Comparison of ENCODE assay signal across 19 cellular contexts in genomic region chr12:45220366-45220931, GRCh38. TPM values are rescaled to one million over a fixed set of nuclear protein-coding genes. Genes with fewer than 3 reads are reported as not detected.
A peak's percentile ranks its signal among the peaks of the same experiment; 100 is the strongest.
DNase-seq lines count a peak whose midpoint lies in the region; ATAC-seq, FAIRE-seq and TF ChIP-seq lines count a peak whose summit lies in the region.
"Had no signal": no experiment of that assay in that cellular context is flagged by ENCODE, and none has a peak within 500 bp of the region (broad histone marks: within the 10 kb centered on the region; RNA-seq: fewer than 3 reads in every experiment).

No MANE protein-coding gene starts in this region.

- H3K4me1 Mint-ChIP-seq in astrocyte (ENCODE audit: low read depth, unreplicated experiment), result peaks cover 14% of the 10 kb centered on the region

- peak overlapping the region; percentile 47 for H3K4me3 Mint-ChIP-seq in astrocyte (ENCODE audit: unreplicated experiment)
- H3K4me3 Mint-ChIP-seq: activated naive CD4-positive, alpha-beta T cell treated with anti-CD3 and anti-CD28 coated beads for 36 hours; stimulated activated effector memory CD8-positive, alpha-beta T cell treated with anti-CD3 and anti-CD28 coated beads, Interleukin-12 subunit alpha, Interleukin-12 subunit beta, amount 100 ng/mL, for 72 hours had no signal

- H3K27ac Mint-ChIP-seq in astrocyte (ENCODE audit: unreplicated experiment), result no peak overlapping the region
- H3K27ac Mint-ChIP-seq: activated naive CD4-positive, alpha-beta T cell treated with anti-CD3 and anti-CD28 coated beads for 36 hours; stimulated activated effector memory CD8-positive, alpha-beta T cell treated with anti-CD3 and anti-CD28 coated beads, Interleukin-12 subunit alpha, Interleukin-12 subunit beta, amount 100 ng/mL, for 72 hours had no signal

- no peak for TF ChIP-seq CTCF in astrocyte (IDR thresholded peaks at IDR 0.05; ENCODE audit: insufficient read depth, low read depth, low read length)

- H3K9ac ChIP-seq in HUES64 (ENCODE audit: low read depth, low read length) (no peak overlapping the region), astrocyte (ENCODE audit: low read length) (no peak overlapping the region), iPS-18a (ENCODE audit: low read length) (no peak overlapping the region), stomach smooth muscle (ENCODE audit: low read length in 2 of 2) (no peak overlapping the region)

- peaks cover 56% of the 10 kb centered on the region for H4K20me1 ChIP-seq in astrocyte (ENCODE audit: insufficient read depth, low read length)

- DNase-seq in astrocyte (ENCODE audit: low read depth) (no peak), DMS79 treated with DMSO at 0.1 percent for 48 hours (lab: John Stamatoyannopoulos, UW) (no peak), middle frontal gyrus (ENCODE audit: extremely low spot score, low spot score) (no peak), GM19240 (ENCODE audit: insufficient read length, low spot score) (no peak)
- DNase-seq: activated CD4-positive, alpha-beta T cell treated with anti-CD3 and anti-CD28 coated beads, Interleukin-2, amount 50 U/mL, for 1 hour; activated naive CD4-positive, alpha-beta T cell treated with anti-CD3 and anti-CD28 coated beads for 36 hours; DMS153; NCI-H1048; pancreas; spleen; upper lobe of left lung had no signal

- H3K27me3 ChIP-seq in HUES64 (ENCODE audit: insufficient read depth, low read length), result no peaks in the 10 kb centered on the region
- H3K27me3 ChIP-seq in astrocyte (ENCODE audit: insufficient read depth, low read length), result no peaks in the 10 kb centered on the region
- no peaks in the 10 kb centered on the region for H3K27me3 ChIP-seq in iPS-18a (ENCODE audit: control insufficient read depth, insufficient read depth, low read length)
- no peaks in the 10 kb centered on the region for H3K27me3 ChIP-seq in stomach smooth muscle (ENCODE audit: control insufficient read depth in 1 of 2, insufficient read depth in 2 of 2, low read length in 2 of 2)
- H3K27me3 ChIP-seq: pancreas, spleen, upper lobe of left lung had no signal

- H3K36me3 Mint-ChIP-seq in astrocyte (ENCODE audit: low read depth, unreplicated experiment), result peaks cover 10% of the 10 kb centered on the region

- H3K4me1 ChIP-seq in HUES64 (ENCODE audit: insufficient read depth, low read length), result peaks cover 42% of the 10 kb centered on the region
- H3K4me1 ChIP-seq in astrocyte (ENCODE audit: insufficient read depth, low read length), result peaks cover 11% of the 10 kb centered on the region
- peaks cover 34% of the 10 kb centered on the region for H3K4me1 ChIP-seq in iPS-18a (ENCODE audit: control insufficient read depth, low read depth, low read length)
- peaks cover 26% of the 10 kb centered on the region for H3K4me1 ChIP-seq in stomach smooth muscle (ENCODE audit: control insufficient read depth, insufficient read depth, low read length)

- H3K27ac ChIP-seq in HUES64 (ENCODE audit: low read depth, low read length), result no peak overlapping the region
- H3K27ac ChIP-seq in astrocyte (ENCODE audit: low read depth, low read length), result no peak overlapping the region
- no peak overlapping the region for H3K27ac ChIP-seq in iPS-18a (ENCODE audit: low read length)
- no peak overlapping the region for H3K27ac ChIP-seq in stomach smooth muscle (ENCODE audit: low read length)
- H3K27ac ChIP-seq: pancreas, SK-N-MC, spleen, upper lobe of left lung had no signal

- peak overlapping the region; percentile 95 for H3K4me2 ChIP-seq in astrocyte (ENCODE audit: low read length)

- no peak overlapping the region for H2AFZ ChIP-seq in astrocyte (ENCODE audit: low read depth, low read length)

- ATAC-seq in SK-N-SH treated with all-trans-retinoic acid at 6 μM for 48 hours, result no peak
- ATAC-seq: pancreas; stimulated activated effector memory CD8-positive, alpha-beta T cell treated with anti-CD3 and anti-CD28 coated beads, Interleukin-12 subunit alpha, Interleukin-12 subunit beta, amount 100 ng/mL, for 72 hours had no signal

- peaks cover 92% of the 10 kb centered on the region for H3K79me2 ChIP-seq in astrocyte (ENCODE audit: insufficient read depth, low read length)

- H3K9me3 ChIP-seq in HUES64 (ENCODE audit: insufficient read depth, low read depth, low read length) (no peaks in the 10 kb centered on the region), astrocyte (ENCODE audit: insufficient read depth, low read depth, low read length) (no peaks in the 10 kb centered on the region), iPS-18a (ENCODE audit: control insufficient read depth, low read depth, low read length) (no peaks in the 10 kb centered on the region), stomach smooth muscle (ENCODE audit: control insufficient read depth in 2 of 2, low read length in 2 of 2) (no peaks in the 10 kb centered on the region)
- H3K9me3 ChIP-seq: pancreas, spleen, upper lobe of left lung had no signal

- no peak for FAIRE-seq in astrocyte (lab: Jason Lieb, UNC)
- FAIRE-seq: GM18507, pancreas, TTC549 had no signal

- H3K4me3 ChIP-seq in HUES64 (ENCODE audit: low read length) (0 out of 2 replicates have a peak overlapping the region, but pooled peaks have one; percentile 30), astrocyte (ENCODE audit: insufficient read depth, low read depth, low read length) (no peak overlapping the region), iPS-18a (ENCODE audit: low read length) (peak overlapping the region; percentile 5), stomach smooth muscle (ENCODE audit: low read length in 2 of 2) (peak overlapping the region; percentile 30 to 36)
- H3K4me3 ChIP-seq: pancreas, SK-N-MC, spleen, upper lobe of left lung had no signal

- no peaks in the 10 kb centered on the region for H3K27me3 Mint-ChIP-seq in astrocyte (ENCODE audit: low read depth, unreplicated experiment)

- no peaks in the 10 kb centered on the region for H3K9me3 Mint-ChIP-seq in astrocyte (ENCODE audit: unreplicated experiment)
- H3K9me3 Mint-ChIP-seq: activated naive CD4-positive, alpha-beta T cell treated with anti-CD3 and anti-CD28 coated beads for 36 hours; stimulated activated effector memory CD8-positive, alpha-beta T cell treated with anti-CD3 and anti-CD28 coated beads, Interleukin-12 subunit alpha, Interleukin-12 subunit beta, amount 100 ng/mL, for 72 hours had no signal

- H3K36me3 ChIP-seq in HUES64 (ENCODE audit: insufficient read depth, low read length) (no peaks in the 10 kb centered on the region; the same call in 1 of the 2 replicates), astrocyte (ENCODE audit: insufficient read depth, low read length) (no peaks in the 10 kb centered on the region), iPS-18a (ENCODE audit: control insufficient read depth, low read depth, low read length) (no peaks in the 10 kb centered on the region), stomach smooth muscle (ENCODE audit: control insufficient read depth in 2 of 2, insufficient read depth in 2 of 2, low read length in 2 of 2) (no peaks in the 10 kb centered on the region)
- H3K36me3 ChIP-seq: pancreas, spleen, upper lobe of left lung had no signal

TF ChIP-seq in SK-N-SH treated with all-trans-retinoic acid at 6 μM for 48 hours, 23 proteins besides CTCF, POLR2A, EP300 and RAD21:
- TF ChIP-seq ZNF8 (CRISPR knock-in tag; IDR thresholded peaks at IDR 0.05) (no peak), TCF4 (CRISPR knock-in tag; IDR thresholded peaks at IDR 0.05; ENCODE audit: borderline replicate concordance) (no peak), CREB5 (CRISPR knock-in tag; IDR thresholded peaks at IDR 0.05; ENCODE audit: low read depth) (no peak), PATZ1 (CRISPR knock-in tag; IDR thresholded peaks at IDR 0.05; ENCODE audit: borderline replicate concordance) (no peak), CSRNP3 (CRISPR knock-in tag; IDR thresholded peaks at IDR 0.05) (no peak), ZFP3 (CRISPR knock-in tag; IDR thresholded peaks at IDR 0.05) (no peak), RARB (CRISPR knock-in tag; IDR thresholded peaks at IDR 0.05) (no peak), SNAI2 (CRISPR knock-in tag; IDR thresholded peaks at IDR 0.05) (no peak)

RNA-seq across cellular contexts. Expression of gene ANO6, which starts 4.6 kb away (rescaled TPM):
- 23.0 TPM for polyA plus RNA-seq in HUES64 (2013, experiment 1 of 2)
- 25.8 TPM for polyA plus RNA-seq in HUES64 (2013, experiment 2 of 2)
- total RNA-seq in astrocyte, result 111 and 113 TPM in 2 replicates
